ENCODE assay signal across 8 cellular contexts in genomic region chr4:23614284-23614892, GRCh38.
A peak's percentile ranks its signal among the peaks of the same experiment; 100 is the strongest.
DNase-seq lines count a peak whose midpoint lies in the region; ATAC-seq and TF ChIP-seq lines count a peak whose summit lies in the region.

No MANE protein-coding gene starts in this region.

- no peak overlapping the region for H3K9ac ChIP-seq in PC-3 (ENCODE audit: low read length)

- no peaks in the 10 kb centered on the region for H3K9me2 ChIP-seq in PC-3 (replicated peaks; ENCODE audit: low read length)

- H3K4me3 ChIP-seq in PC-3 (ENCODE audit: low read length) = no peak overlapping the region

- no peaks in the 10 kb centered on the region for H4K20me1 ChIP-seq in PC-3 (ENCODE audit: low read length)

- H3K4me1 ChIP-seq in PC-3 (ENCODE audit: insufficient read depth, low read length) = no peaks in the 10 kb centered on the region

- H3K9me3 ChIP-seq in PC-3 (ENCODE audit: low read length) = no peaks in the 10 kb centered on the region

- CTCF ChIA-PET in PC-3 (lab: Charles Lee) = no interaction called here

- no peak overlapping the region for H3K4me2 ChIP-seq in PC-3 (ENCODE audit: low read length)

- POLR2A ChIA-PET in PC-3 (lab: Charles Lee; ENCODE audit: unreplicated experiment) = no interaction called here

- H3K36me3 ChIP-seq in PC-3 (ENCODE audit: low read depth, low read length) = no peaks in the 10 kb centered on the region

- peak; percentile 36 for TF ChIP-seq CTCF in PC-3 (conservative IDR thresholded peaks at IDR 0.05; ENCODE audit: low read depth, low read length)

- BruUV-seq in PC-3 (replicated peaks; lab: Mats Ljungman, UMichigan) = no TSS peak

- no peaks in the 10 kb centered on the region for H3K79me2 ChIP-seq in PC-3 (ENCODE audit: low read length)

- no peaks in the 10 kb centered on the region; the same call in 1 of the 2 replicates for H3K27me3 ChIP-seq in PC-3 (ENCODE audit: low read length)

- H3K27ac ChIP-seq in PC-3 (ENCODE audit: low read length) = no peak overlapping the region
- H3K27ac ChIP-seq in caudate nucleus (ENCODE audit: low read depth, low read length) = no peak overlapping the region

- peak; percentile 55 for DNase-seq in DMS 273 (lab: John Stamatoyannopoulos, UW; ENCODE audit: unreplicated experiment)
- DNase-seq in PC-3 = peak; percentile 43
- DNase-seq in iPS DF 19.7 (ENCODE audit: low read depth, low spot score) = peak; percentile 56
- no peak for DNase-seq in GM19240 (ENCODE audit: insufficient read length, low spot score)
- no peak for DNase-seq in cerebellum (ENCODE audit: low spot score)
- DNase-seq in caudate nucleus (lab: John Stamatoyannopoulos, UW) = no peak

- intact Hi-C loops in PC-3 (cut with micrococcal nuclease) = no loop called here

- peak; percentile 79 for ATAC-seq in HG02798 (IDR thresholded peaks at IDR 0.05; ENCODE audit: poor library complexity, unreplicated experiment)
- ATAC-seq in PC-3 = peak; percentile 24; the same call in 1 of the 2 replicates
- ATAC-seq in GM21619 (IDR thresholded peaks at IDR 0.05; ENCODE audit: unreplicated experiment) = no peak

- no peaks in the 10 kb centered on the region for H3F3A ChIP-seq in PC-3 (ENCODE audit: low read length, unreplicated experiment)

- H2AFZ ChIP-seq in PC-3 (ENCODE audit: low read length) = no peak overlapping the region

Comparison
In these comparisons a context has a peak if more than half of its experiments do, and no peak if none do; other contexts are left out.
1. DNase-seq: peak in DMS 273 (single experiment), PC-3 (single experiment) and iPS DF 19.7 (single experiment); none in GM19240 (single experiment), cerebellum (single experiment) and caudate nucleus (0 of 61).